26 cellular contexts compared by ENCODE assay signal in genomic region chr16:66856184-66856730, GRCh38. TPM values are rescaled to one million over a fixed set of nuclear protein-coding genes. Genes with fewer than 3 reads are reported as not detected.
DNase-seq lines count a peak whose midpoint lies in the region; ATAC-seq, FAIRE-seq and TF ChIP-seq lines count a peak whose summit lies in the region.
"Had no signal": no experiment of that assay in that cellular context is flagged by ENCODE, and none has a peak within 500 bp of the region (broad histone marks: within the 10 kb centered on the region; RNA-seq: fewer than 3 reads in every experiment).

No MANE protein-coding gene starts in this region.

- no peaks in the 10 kb centered on the region for H3K9me1 ChIP-seq in K562 (ENCODE audit: control insufficient read depth, insufficient read depth, low read length)

- H4K20me1 ChIP-seq in HepG2 (ENCODE audit: insufficient read depth, low read length): no peaks in the 10 kb centered on the region
- no peaks in the 10 kb centered on the region for H4K20me1 ChIP-seq in K562 (replicated peaks; ENCODE audit: control insufficient read depth, insufficient read depth, low read length)
- H4K20me1 ChIP-seq: BLaER1 treated with 17β-estradiol and CSF1 and Interleukin-3, amounts not matched to agents 10 nM and 100 nM had no signal

- BruUV-seq in HepG2 (replicated peaks; lab: Mats Ljungman, UMichigan): no TSS peak
- no TSS peak for BruUV-seq in K562 (replicated peaks; lab: Mats Ljungman, UMichigan)

- TF ChIP-seq RAD21 in HepG2 (CRISPR knock-in tag; IDR thresholded peaks at IDR 0.05) (no peak), K562 (CRISPR knock-in tag; conservative IDR thresholded peaks at IDR 0.05 in 1 of 2, IDR thresholded peaks at IDR 0.05 in 1 of 2) (no peak)

- H3K27ac ChIP-seq in HepG2 (ENCODE audit: extremely low read length, insufficient read depth, low read length) (no peak overlapping the region), right lobe of liver (no peak overlapping the region), K562 (ENCODE audit: extremely low read depth, low read depth, low read length) (no peak overlapping the region), spleen (no peak overlapping the region)
- H3K27ac ChIP-seq: 22Rv1; BLaER1 treated with 17β-estradiol and CSF1 and Interleukin-3, amounts not matched to agents 10 nM and 100 nM had no signal

- TF ChIP-seq POLR2A in HepG2 (IDR thresholded peaks at IDR 0.05; ENCODE audit: insufficient read depth in 1 of 2, low read depth in 2 of 2, low read length in 2 of 2) (no peak), right lobe of liver (IDR thresholded peaks at IDR 0.05) (no peak), K562 (conservative IDR thresholded peaks at IDR 0.05) (no peak), spleen (IDR thresholded peaks at IDR 0.05) (no peak)

- no peak for FAIRE-seq in HepG2 (lab: Jason Lieb, UNC)
- FAIRE-seq in K562 (lab: Jason Lieb, UNC): no peak
- FAIRE-seq: A204.1, GM12891, GM18507, H54 had no signal

- intact Hi-C loops in HepG2 (cut with micrococcal nuclease; ENCODE audit: unreplicated experiment) (no loop called here), right lobe of liver (cut with DNase I) (no loop called here), K562 (cut with micrococcal nuclease) (no loop called here), spleen (cut with DNase I; ENCODE audit: low total_unique reads) (no loop called here)

- no peaks in the 10 kb centered on the region for H3K4me1 ChIP-seq in HepG2 (ENCODE audit: insufficient read depth, low read length)
- no peaks in the 10 kb centered on the region for H3K4me1 ChIP-seq in right lobe of liver
- peaks cover 0 to 3% of the 10 kb centered on the region in 2 experiments; a peak in 1 of 5 replicates for H3K4me1 ChIP-seq in K562 (replicated peaks in 1 of 2; ENCODE audit: control insufficient read depth in 2 of 2, insufficient read depth in 2 of 2, low read length in 2 of 2)
- no peaks in the 10 kb centered on the region for H3K4me1 ChIP-seq in spleen
- H3K4me1 ChIP-seq: BE2C had no signal

- POLR2A ChIA-PET in HepG2 (lab: Yijun Ruan, JAX): no interaction called here
- POLR2A ChIA-PET in K562 (lab: Yijun Ruan, JAX): interaction anchor here (0.5 to 0.9 kb wide), 4 partner anchors 24 to 324 kb away, joined by 3 to 5 read pairs (median 4); partner anchors contain the start of gene PDP2

- 51% methylated on average over 6 of the region's 6 CpGs for WGBS in HepG2 (ENCODE audit: low lambda C conversion rate)
- WGBS in right lobe of liver (ENCODE audit: insufficient coverage, low coverage, low lambda C conversion rate, missing lambda C conversion rate): 84% methylated on average over 3 of the region's 6 CpGs
- WGBS in K562 (ENCODE audit: insufficient coverage, low coverage, missing lambda C conversion rate): 16% methylated on average over 6 of the region's 6 CpGs
- WGBS in spleen, 5 donors: 90 to 95% (median 92%) methylated on average over 6 of the region's 6 CpGs

- DNase-seq in HepG2 (ENCODE audit: low spot score) (no peak), right lobe of liver (no peak), K562 (ENCODE audit: extremely low read depth in 1 of 4, low spot score in 3 of 4) (peak in 1 of 4 experiments; percentile 5), spleen (peak; percentile 15), AG20443 (ENCODE audit: low spot score) (no peak)
- DNase-seq: AML-193; BE2C; Calu3; CD4-positive, alpha-beta T cell; CD8-positive, alpha-beta memory T cell; DMS53; DMS79 treated with DMSO at 0.1 percent for 48 hours; GF-D8; GOT3; HCEC 1CT had no signal

- H3K79me2 ChIP-seq in HepG2 (ENCODE audit: insufficient read depth, low read length) (no peaks in the 10 kb centered on the region), K562 (ENCODE audit: control insufficient read depth, insufficient read depth, low read length) (no peaks in the 10 kb centered on the region)

- H3K27me3 ChIP-seq in HepG2 (ENCODE audit: control insufficient read depth in 1 of 2, insufficient read depth in 2 of 2, low read length in 2 of 2): peaks cover 0 to 11% of the 10 kb centered on the region in 2 experiments; a peak in 3 of 5 replicates
- H3K27me3 ChIP-seq in right lobe of liver: no peaks in the 10 kb centered on the region
- no peaks in the 10 kb centered on the region; a peak in 1 of 5 replicates for H3K27me3 ChIP-seq in K562 (ENCODE audit: control insufficient read depth in 2 of 2, insufficient read depth in 2 of 2, low read length in 2 of 2)
- no peaks in the 10 kb centered on the region for H3K27me3 ChIP-seq in spleen (replicated peaks in 1 of 7)
- H3K27me3 ChIP-seq: BE2C; BLaER1 treated with 17β-estradiol and CSF1 and Interleukin-3, amounts not matched to agents 10 nM and 100 nM had no signal

- CTCF ChIA-PET in HepG2 (lab: Yijun Ruan, JAX; ENCODE audit: low intra/inter-chr PET ratio, low total read pairs) (no interaction called here), K562 (lab: Yijun Ruan, JAX; ENCODE audit: low intra/inter-chr PET ratio) (no interaction called here)

- H3K9ac ChIP-seq in HepG2 (ENCODE audit: insufficient read depth, low read depth, low read length) (no peak overlapping the region), K562 (ENCODE audit: insufficient read depth in 1 of 2, low read depth in 2 of 2, low read length in 2 of 2) (no peak overlapping the region)
- H3K9ac ChIP-seq: BLaER1 treated with 17β-estradiol and CSF1 and Interleukin-3, amounts not matched to agents 10 nM and 100 nM had no signal

- H2AFZ ChIP-seq in HepG2 (ENCODE audit: low read length) (no peak overlapping the region), K562 (ENCODE audit: low read depth, low read length) (no peak overlapping the region)

- TF ChIP-seq EP300 in HepG2 (IDR thresholded peaks at IDR 0.05; ENCODE audit: low read depth in 2 of 2, low read length in 2 of 2) (no peak), HepG2 (CRISPR knock-in tag; IDR thresholded peaks at IDR 0.05; ENCODE audit: borderline replicate concordance) (no peak), K562 (IDR thresholded peaks at IDR 0.05; ENCODE audit: low read length) (no peak)

- no peaks in the 10 kb centered on the region for H3K9me3 ChIP-seq in HepG2 (ENCODE audit: low read length)
- H3K9me3 ChIP-seq in right lobe of liver: no peaks in the 10 kb centered on the region
- H3K9me3 ChIP-seq in K562 (replicated peaks; ENCODE audit: control insufficient read depth, insufficient read depth, low read depth, low read length): no peaks in the 10 kb centered on the region
- no peaks in the 10 kb centered on the region for H3K9me3 ChIP-seq in spleen
- H3K9me3 ChIP-seq: BE2C; BLaER1 treated with 17β-estradiol and CSF1 and Interleukin-3, amounts not matched to agents 10 nM and 100 nM had no signal

- H3K4me2 ChIP-seq in HepG2 (ENCODE audit: low read depth, low read length) (no peak overlapping the region), K562 (ENCODE audit: insufficient read depth, low read length) (no peak overlapping the region)

- H3K36me3 ChIP-seq in HepG2 (replicated peaks in 1 of 2; ENCODE audit: control insufficient read depth in 1 of 2, insufficient read depth in 2 of 2, low read length in 2 of 2) (no peaks in the 10 kb centered on the region), right lobe of liver (no peaks in the 10 kb centered on the region), K562 (ENCODE audit: control insufficient read depth, insufficient read depth, low read length) (no peaks in the 10 kb centered on the region), spleen (no peaks in the 10 kb centered on the region)
- H3K36me3 ChIP-seq: BE2C; BLaER1 treated with 17β-estradiol and CSF1 and Interleukin-3, amounts not matched to agents 10 nM and 100 nM had no signal

- no peak overlapping the region for H3K4me3 ChIP-seq in HepG2 (replicated peaks in 1 of 3; ENCODE audit: insufficient read depth in 1 of 3, low read depth in 2 of 3, low read length in 3 of 3)
- H3K4me3 ChIP-seq in right lobe of liver: no peak overlapping the region
- H3K4me3 ChIP-seq in K562: no peak overlapping the region
- H3K4me3 ChIP-seq in spleen: no peak overlapping the region
- H3K4me3 ChIP-seq: BLaER1 treated with 17β-estradiol and CSF1 and Interleukin-3, amounts not matched to agents 10 nM and 100 nM had no signal

- no peak for ATAC-seq in HepG2
- no peak for ATAC-seq in right lobe of liver
- ATAC-seq in K562: no peak
- no peak for ATAC-seq in HG02870 (IDR thresholded peaks at IDR 0.05; ENCODE audit: unreplicated experiment)

- no peak for TF ChIP-seq CTCF in HepG2 (CRISPR knock-in tag; IDR thresholded peaks at IDR 0.05)
- TF ChIP-seq CTCF in right lobe of liver (IDR thresholded peaks at IDR 0.05): no peak
- no peak for TF ChIP-seq CTCF in K562 (IDR thresholded peaks at IDR 0.05 in 2 of 3, conservative IDR thresholded peaks at IDR 0.05 in 1 of 3; ENCODE audit: insufficient read depth in 2 of 3, low read depth in 1 of 3, low read length in 3 of 3)
- TF ChIP-seq CTCF in spleen (IDR thresholded peaks at IDR 0.05 in 8 of 11, conservative IDR thresholded peaks at IDR 0.05 in 3 of 11): no peak

- in situ Hi-C loops in HepG2 (cut with HindIII; ENCODE audit: extremely low pct_ligation_motif_present, low pct_unique_long_range_greater_than_20kb): loop anchor here (25.0 kb wide), 1 partner anchor 444 kb away; no protein-coding TSS in a partner anchor
- in situ Hi-C loops in K562 (cut with MboI): no loop called here

RNA-seq across cellular contexts. Expression of gene CA7, which starts 12.0 kb away (rescaled TPM):
- total RNA-seq in HepG2 (2016; rRNA removed; fragmentation: Illumina TruSeq; extraction: Trizol) (not detected in 2 replicates), right lobe of liver (not detected), K562 (2014; rRNA removed) (0.24 TPM in 1 of 2 replicates, not detected in the other), K562 (2014; rRNA removed; fragmentation: Illumina TruSeq; extraction: Trizol) (not detected in 2 replicates), K562 (2015; rRNA removed; fragmentation: Illumina TruSeq; extraction: Trizol) (not detected in 2 replicates), K562 (2021) (not detected in 2 replicates), spleen (not detected)
- total RNA-seq in HepG2 (2016; cell fraction: cytosol; rRNA removed; fragmentation: Illumina TruSeq; extraction: Trizol; ENCODE audit: low read depth): not detected in 2 replicates
- total RNA-seq in HepG2 (2016; cell fraction: insoluble cytoplasmic fraction; rRNA removed; fragmentation: Illumina TruSeq; extraction: Trizol): not detected in 2 replicates
- not detected in 2 replicates for total RNA-seq in HepG2 (2016; cell fraction: membrane; rRNA removed; fragmentation: Illumina TruSeq; extraction: Trizol)
- not detected in 2 replicates for total RNA-seq in HepG2 (2016; cell fraction: nucleus; rRNA removed; fragmentation: Illumina TruSeq; extraction: Trizol)
- polyA plus RNA-seq in HepG2 (2011; rRNA removed) (not detected in 2 replicates), K562 (2011; rRNA removed) (0.06 TPM in 1 of 2 replicates, not detected in the other), K562 (2014; fragmentation: Illumina TruSeq; extraction: Trizol) (0.07 TPM in 1 of 2 replicates, not detected in the other), K562 (2014; fragmentation: Nextera tagmentation; extraction: Ambion mirVana) (under 1 TPM in 1 of 2 experiments, not detected in 1; 0.03 TPM), K562 (2014; rRNA removed) (0.05 TPM in 1 of 2 replicates, not detected in the other), spleen (not detected)
- 0.03 TPM in 1 of 2 replicates, not detected in the other for polyA plus RNA-seq in HepG2 (2011; cell fraction: cytosol; rRNA removed)
- not detected in 2 replicates for polyA plus RNA-seq in HepG2 (2011; cell fraction: nucleus; rRNA removed)
- not detected in 2 replicates for polyA plus RNA-seq in HepG2 (2012)
- 0.07 TPM in 1 of 2 replicates, not detected in the other for polyA plus RNA-seq in HepG2 (2016; cell fraction: cytosol; fragmentation: Illumina TruSeq; extraction: Trizol; ENCODE audit: low read depth)
- not detected in 2 replicates for polyA plus RNA-seq in HepG2 (2016; cell fraction: insoluble cytoplasmic fraction; fragmentation: Illumina TruSeq; extraction: Trizol; ENCODE audit: low read depth)
- not detected in 2 replicates for polyA plus RNA-seq in HepG2 (2016; cell fraction: membrane; fragmentation: Illumina TruSeq; extraction: Trizol; ENCODE audit: low read depth)
- not detected in 2 replicates for polyA plus RNA-seq in HepG2 (2016; cell fraction: nucleus; fragmentation: Illumina TruSeq; extraction: Trizol; ENCODE audit: insufficient read depth, low read depth)
- not detected in 2 replicates for polyA minus RNA-seq in HepG2 (2011; rRNA and poly(A)+ RNA removed; ENCODE audit: low replicate concordance)
- not detected in 2 replicates for polyA minus RNA-seq in HepG2 (2011; cell fraction: cytosol; rRNA and poly(A)+ RNA removed)
- polyA minus RNA-seq in HepG2 (2011; cell fraction: nucleus; rRNA and poly(A)+ RNA removed): not detected in 2 replicates
- not detected in 2 replicates for total RNA-seq in K562 (2011; cell fraction: chromatin; rRNA removed; ENCODE audit: low replicate concordance)
- total RNA-seq in K562 (2011; cell fraction: nucleolus; rRNA removed): not detected in 2 replicates
- not detected in 2 replicates for total RNA-seq in K562 (2011; cell fraction: nucleoplasm; rRNA removed)
- 0.10 and 0.60 TPM in 2 replicates for polyA plus RNA-seq in K562 (2011; cell fraction: cytosol; rRNA removed)
- 0.13 TPM in 1 of 2 replicates, not detected in the other for polyA plus RNA-seq in K562 (2011; cell fraction: nucleus; rRNA removed)
- 0.08 and 0.09 TPM in 2 replicates for polyA plus RNA-seq in K562 (2012)
- polyA minus RNA-seq in K562 (2011; rRNA and poly(A)+ RNA removed): 0.21 TPM in 1 of 2 replicates, not detected in the other
- polyA minus RNA-seq in K562 (2011; cell fraction: cytosol; rRNA and poly(A)+ RNA removed): not detected in 2 replicates
- not detected in 2 replicates for polyA minus RNA-seq in K562 (2011; cell fraction: nucleus; rRNA and poly(A)+ RNA removed)
- total RNA-seq: Calu3; CD4-positive, alpha-beta T cell; CD8-positive, alpha-beta memory T cell; Daoy; G401 had no signal
- polyA plus RNA-seq: AG04450; CD14-positive monocyte; CD8-positive, alpha-beta memory T cell had no signal

RNA-seq across cellular contexts. Expression of gene PDP2, which starts 24.1 kb away (rescaled TPM):
- total RNA-seq in HepG2 (2016; rRNA removed; fragmentation: Illumina TruSeq; extraction: Trizol): 15.8 and 38.2 TPM in 2 replicates
- total RNA-seq in HepG2 (2016; cell fraction: cytosol; rRNA removed; fragmentation: Illumina TruSeq; extraction: Trizol; ENCODE audit: low read depth): 1.8 and 2.5 TPM in 2 replicates
- 16.2 and 31.7 TPM in 2 replicates for total RNA-seq in HepG2 (2016; cell fraction: insoluble cytoplasmic fraction; rRNA removed; fragmentation: Illumina TruSeq; extraction: Trizol)
- 8.4 and 10.1 TPM in 2 replicates for total RNA-seq in HepG2 (2016; cell fraction: membrane; rRNA removed; fragmentation: Illumina TruSeq; extraction: Trizol)
- total RNA-seq in HepG2 (2016; cell fraction: nucleus; rRNA removed; fragmentation: Illumina TruSeq; extraction: Trizol): 17.0 and 17.2 TPM in 2 replicates
- polyA plus RNA-seq in HepG2 (2011; rRNA removed): 12.2 and 12.8 TPM in 2 replicates
- 8.3 and 11.7 TPM in 2 replicates for polyA plus RNA-seq in HepG2 (2011; cell fraction: cytosol; rRNA removed)
- 10.2 and 12.4 TPM in 2 replicates for polyA plus RNA-seq in HepG2 (2011; cell fraction: nucleus; rRNA removed)
- 7.7 and 9.5 TPM in 2 replicates for polyA plus RNA-seq in HepG2 (2012)
- 0.66 and 1.1 TPM in 2 replicates for polyA plus RNA-seq in HepG2 (2016; cell fraction: cytosol; fragmentation: Illumina TruSeq; extraction: Trizol; ENCODE audit: low read depth)
- 17.5 and 18.0 TPM in 2 replicates for polyA plus RNA-seq in HepG2 (2016; cell fraction: insoluble cytoplasmic fraction; fragmentation: Illumina TruSeq; extraction: Trizol; ENCODE audit: low read depth)
- polyA plus RNA-seq in HepG2 (2016; cell fraction: membrane; fragmentation: Illumina TruSeq; extraction: Trizol; ENCODE audit: low read depth): 2.9 and 3.2 TPM in 2 replicates
- 19.4 and 23.4 TPM in 2 replicates for polyA plus RNA-seq in HepG2 (2016; cell fraction: nucleus; fragmentation: Illumina TruSeq; extraction: Trizol; ENCODE audit: insufficient read depth, low read depth)
- polyA minus RNA-seq in HepG2 (2011; rRNA and poly(A)+ RNA removed; ENCODE audit: low replicate concordance): 46.5 and 49.0 TPM in 2 replicates
- polyA minus RNA-seq in HepG2 (2011; cell fraction: cytosol; rRNA and poly(A)+ RNA removed): 10.5 and 12.8 TPM in 2 replicates
- 10.0 and 15.5 TPM in 2 replicates for polyA minus RNA-seq in HepG2 (2011; cell fraction: nucleus; rRNA and poly(A)+ RNA removed)
- 10 to 100 TPM in 3 of 6 experiments, 1 to 10 TPM in 3; 5.1 to 15.5 (median 10.8) TPM for total RNA-seq in right lobe of liver
- total RNA-seq in K562 (2011; cell fraction: chromatin; rRNA removed; ENCODE audit: low replicate concordance): 44.7 and 44.9 TPM in 2 replicates
- 21.3 and 22.0 TPM in 2 replicates for total RNA-seq in K562 (2011; cell fraction: nucleolus; rRNA removed)
- 27.4 and 39.0 TPM in 2 replicates for total RNA-seq in K562 (2011; cell fraction: nucleoplasm; rRNA removed)
- 5.5 and 6.7 TPM in 2 replicates for total RNA-seq in K562 (2014; rRNA removed)
- total RNA-seq in K562 (2014; rRNA removed; fragmentation: Illumina TruSeq; extraction: Trizol): 7.2 and 8.3 TPM in 2 replicates
- 5.8 and 6.7 TPM in 2 replicates for total RNA-seq in K562 (2015; rRNA removed; fragmentation: Illumina TruSeq; extraction: Trizol)
- total RNA-seq in K562 (2021): 17.7 and 18.5 TPM in 2 replicates
- 24.3 and 28.6 TPM in 2 replicates for polyA plus RNA-seq in K562 (2011; rRNA removed)
- polyA plus RNA-seq in K562 (2011; cell fraction: cytosol; rRNA removed): 13.0 and 18.7 TPM in 2 replicates
- polyA plus RNA-seq in K562 (2011; cell fraction: nucleus; rRNA removed): 14.8 and 18.4 TPM in 2 replicates
- polyA plus RNA-seq in K562 (2012): 5.3 and 7.2 TPM in 2 replicates
- polyA plus RNA-seq in K562 (2014; fragmentation: Illumina TruSeq; extraction: Trizol): 11.4 and 15.8 TPM in 2 replicates
- 1 to 10 TPM; 2.5 to 4.2 TPM for polyA plus RNA-seq in K562 (2014; fragmentation: Nextera tagmentation; extraction: Ambion mirVana)
- 8.3 and 8.7 TPM in 2 replicates for polyA plus RNA-seq in K562 (2014; rRNA removed)
- polyA minus RNA-seq in K562 (2011; rRNA and poly(A)+ RNA removed): 41.5 and 46.7 TPM in 2 replicates
- 15.2 and 19.5 TPM in 2 replicates for polyA minus RNA-seq in K562 (2011; cell fraction: cytosol; rRNA and poly(A)+ RNA removed)
- 10.0 and 16.6 TPM in 2 replicates for polyA minus RNA-seq in K562 (2011; cell fraction: nucleus; rRNA and poly(A)+ RNA removed)
- total RNA-seq in spleen: 1 to 10 TPM; 3.8 to 9.6 (median 7.3) TPM
- 1 to 10 TPM; 1.0 to 1.5 (median 1.1) TPM for polyA plus RNA-seq in spleen
- polyA plus RNA-seq: CD14-positive monocyte had no signal

RNA-seq across cellular contexts. Expression of gene NAE1, which starts 25.5 kb away (rescaled TPM):
- total RNA-seq in HepG2 (2016; rRNA removed; fragmentation: Illumina TruSeq; extraction: Trizol) (206 and 279 TPM in 2 replicates), right lobe of liver (10 to 100 TPM; 16.4 to 22.7 (median 20.2) TPM), K562 (2014; rRNA removed) (150 and 165 TPM in 2 replicates), K562 (2014; rRNA removed; fragmentation: Illumina TruSeq; extraction: Trizol) (230 and 259 TPM in 2 replicates), K562 (2015; rRNA removed; fragmentation: Illumina TruSeq; extraction: Trizol) (174 and 190 TPM in 2 replicates), K562 (2021) (167 and 172 TPM in 2 replicates), spleen (10 to 100 TPM; 32.4 to 51.4 (median 44.5) TPM)
- total RNA-seq in HepG2 (2016; cell fraction: cytosol; rRNA removed; fragmentation: Illumina TruSeq; extraction: Trizol; ENCODE audit: low read depth): 93.3 and 103 TPM in 2 replicates
- total RNA-seq in HepG2 (2016; cell fraction: insoluble cytoplasmic fraction; rRNA removed; fragmentation: Illumina TruSeq; extraction: Trizol): 210 and 281 TPM in 2 replicates
- 146 and 147 TPM in 2 replicates for total RNA-seq in HepG2 (2016; cell fraction: membrane; rRNA removed; fragmentation: Illumina TruSeq; extraction: Trizol)
- total RNA-seq in HepG2 (2016; cell fraction: nucleus; rRNA removed; fragmentation: Illumina TruSeq; extraction: Trizol): 127 and 139 TPM in 2 replicates
- polyA plus RNA-seq in HepG2 (2011; rRNA removed) (68.2 and 95.7 TPM in 2 replicates), K562 (2011; rRNA removed) (233 and 294 TPM in 2 replicates), K562 (2014; fragmentation: Illumina TruSeq; extraction: Trizol) (164 and 203 TPM in 2 replicates), K562 (2014; fragmentation: Nextera tagmentation; extraction: Ambion mirVana) (100 to 1,000 TPM; 257 to 275 TPM), K562 (2014; rRNA removed) (235 and 238 TPM in 2 replicates), spleen (10 to 100 TPM; 29.7 to 31.0 (median 29.9) TPM)
- 27.0 and 39.4 TPM in 2 replicates for polyA plus RNA-seq in HepG2 (2011; cell fraction: cytosol; rRNA removed)
- 79.6 and 104 TPM in 2 replicates for polyA plus RNA-seq in HepG2 (2011; cell fraction: nucleus; rRNA removed)
- 71.6 and 101 TPM in 2 replicates for polyA plus RNA-seq in HepG2 (2012)
- polyA plus RNA-seq in HepG2 (2016; cell fraction: cytosol; fragmentation: Illumina TruSeq; extraction: Trizol; ENCODE audit: low read depth): 66.8 and 90.6 TPM in 2 replicates
- 229 TPM in 2 replicates for polyA plus RNA-seq in HepG2 (2016; cell fraction: insoluble cytoplasmic fraction; fragmentation: Illumina TruSeq; extraction: Trizol; ENCODE audit: low read depth)
- 102 and 113 TPM in 2 replicates for polyA plus RNA-seq in HepG2 (2016; cell fraction: membrane; fragmentation: Illumina TruSeq; extraction: Trizol; ENCODE audit: low read depth)
- 156 and 166 TPM in 2 replicates for polyA plus RNA-seq in HepG2 (2016; cell fraction: nucleus; fragmentation: Illumina TruSeq; extraction: Trizol; ENCODE audit: insufficient read depth, low read depth)
- polyA minus RNA-seq in HepG2 (2011; rRNA and poly(A)+ RNA removed; ENCODE audit: low replicate concordance): 14.2 and 16.7 TPM in 2 replicates
- 26.9 and 31.3 TPM in 2 replicates for polyA minus RNA-seq in HepG2 (2011; cell fraction: cytosol; rRNA and poly(A)+ RNA removed)
- 96.7 and 111 TPM in 2 replicates for polyA minus RNA-seq in HepG2 (2011; cell fraction: nucleus; rRNA and poly(A)+ RNA removed)
- total RNA-seq in K562 (2011; cell fraction: chromatin; rRNA removed; ENCODE audit: low replicate concordance): 98.8 and 294 TPM in 2 replicates
- 65.5 and 71.3 TPM in 2 replicates for total RNA-seq in K562 (2011; cell fraction: nucleolus; rRNA removed)
- total RNA-seq in K562 (2011; cell fraction: nucleoplasm; rRNA removed): 135 and 180 TPM in 2 replicates
- 38.2 and 71.9 TPM in 2 replicates for polyA plus RNA-seq in K562 (2011; cell fraction: cytosol; rRNA removed)
- polyA plus RNA-seq in K562 (2011; cell fraction: nucleus; rRNA removed): 83.1 and 206 TPM in 2 replicates
- polyA plus RNA-seq in K562 (2012): 109 and 119 TPM in 2 replicates
- 151 and 155 TPM in 2 replicates for polyA minus RNA-seq in K562 (2011; rRNA and poly(A)+ RNA removed)
- polyA minus RNA-seq in K562 (2011; cell fraction: cytosol; rRNA and poly(A)+ RNA removed): 37.3 and 65.9 TPM in 2 replicates
- 67.0 and 103 TPM in 2 replicates for polyA minus RNA-seq in K562 (2011; cell fraction: nucleus; rRNA and poly(A)+ RNA removed)

RNA-seq across cellular contexts. Expression of gene TERB1, which starts 54.9 kb away (rescaled TPM):
- total RNA-seq in HepG2 (2016; rRNA removed; fragmentation: Illumina TruSeq; extraction: Trizol) (not detected in 2 replicates), right lobe of liver (not detected), K562 (2014; rRNA removed) (not detected in 2 replicates), K562 (2014; rRNA removed; fragmentation: Illumina TruSeq; extraction: Trizol) (not detected in 2 replicates), K562 (2015; rRNA removed; fragmentation: Illumina TruSeq; extraction: Trizol) (not detected in 2 replicates), K562 (2021) (not detected in 2 replicates), spleen (under 1 TPM in 1 of 7 donors, not detected in 6; 0.41 TPM)
- total RNA-seq in HepG2 (2016; cell fraction: cytosol; rRNA removed; fragmentation: Illumina TruSeq; extraction: Trizol; ENCODE audit: low read depth): not detected in 2 replicates
- total RNA-seq in HepG2 (2016; cell fraction: insoluble cytoplasmic fraction; rRNA removed; fragmentation: Illumina TruSeq; extraction: Trizol): not detected in 2 replicates
- total RNA-seq in HepG2 (2016; cell fraction: membrane; rRNA removed; fragmentation: Illumina TruSeq; extraction: Trizol): 0.09 and 0.10 TPM in 2 replicates
- total RNA-seq in HepG2 (2016; cell fraction: nucleus; rRNA removed; fragmentation: Illumina TruSeq; extraction: Trizol): not detected in 2 replicates
- polyA plus RNA-seq in HepG2 (2011; rRNA removed) (not detected in 2 replicates), K562 (2011; rRNA removed) (not detected in 2 replicates), K562 (2014; fragmentation: Illumina TruSeq; extraction: Trizol) (not detected in 2 replicates), K562 (2014; fragmentation: Nextera tagmentation; extraction: Ambion mirVana) (not detected), K562 (2014; rRNA removed) (not detected in 2 replicates), spleen (under 1 TPM in 1 of 3 donors, not detected in 2; 0.04 TPM)
- polyA plus RNA-seq in HepG2 (2011; cell fraction: cytosol; rRNA removed): not detected in 2 replicates
- polyA plus RNA-seq in HepG2 (2011; cell fraction: nucleus; rRNA removed): not detected in 2 replicates
- not detected in 2 replicates for polyA plus RNA-seq in HepG2 (2012)
- polyA plus RNA-seq in HepG2 (2016; cell fraction: cytosol; fragmentation: Illumina TruSeq; extraction: Trizol; ENCODE audit: low read depth): not detected in 2 replicates
- not detected in 2 replicates for polyA plus RNA-seq in HepG2 (2016; cell fraction: insoluble cytoplasmic fraction; fragmentation: Illumina TruSeq; extraction: Trizol; ENCODE audit: low read depth)
- not detected in 2 replicates for polyA plus RNA-seq in HepG2 (2016; cell fraction: membrane; fragmentation: Illumina TruSeq; extraction: Trizol; ENCODE audit: low read depth)
- not detected in 2 replicates for polyA plus RNA-seq in HepG2 (2016; cell fraction: nucleus; fragmentation: Illumina TruSeq; extraction: Trizol; ENCODE audit: insufficient read depth, low read depth)
- polyA minus RNA-seq in HepG2 (2011; rRNA and poly(A)+ RNA removed; ENCODE audit: low replicate concordance): not detected in 2 replicates
- not detected in 2 replicates for polyA minus RNA-seq in HepG2 (2011; cell fraction: cytosol; rRNA and poly(A)+ RNA removed)
- polyA minus RNA-seq in HepG2 (2011; cell fraction: nucleus; rRNA and poly(A)+ RNA removed): not detected in 2 replicates
- not detected in 2 replicates for total RNA-seq in K562 (2011; cell fraction: chromatin; rRNA removed; ENCODE audit: low replicate concordance)
- not detected in 2 replicates for total RNA-seq in K562 (2011; cell fraction: nucleolus; rRNA removed)
- total RNA-seq in K562 (2011; cell fraction: nucleoplasm; rRNA removed): not detected in 2 replicates
- polyA plus RNA-seq in K562 (2011; cell fraction: cytosol; rRNA removed): not detected in 2 replicates
- polyA plus RNA-seq in K562 (2011; cell fraction: nucleus; rRNA removed): 0.18 TPM in 1 of 2 replicates, not detected in the other
- polyA plus RNA-seq in K562 (2012): not detected in 2 replicates
- polyA minus RNA-seq in K562 (2011; rRNA and poly(A)+ RNA removed): 0.30 TPM in 1 of 2 replicates, not detected in the other
- not detected in 2 replicates for polyA minus RNA-seq in K562 (2011; cell fraction: cytosol; rRNA and poly(A)+ RNA removed)
- not detected in 2 replicates for polyA minus RNA-seq in K562 (2011; cell fraction: nucleus; rRNA and poly(A)+ RNA removed)
- total RNA-seq: G401 had no signal
- polyA plus RNA-seq: AG04450; CD14-positive monocyte; CD8-positive, alpha-beta memory T cell had no signal

Comparison
In these comparisons a context has a peak if more than half of its experiments do, and no peak if none do; other contexts are left out.
1. Of the 241 proteins assayed by ChIP-seq in both HepG2 and K562: peak only in HepG2: none; only in K562: ESRRA; in both: none; in neither: 240.